9 cellular contexts compared by ENCODE assay signal in genomic region chr4:186144596-186145569, GRCh38. TPM values are rescaled to one million over a fixed set of nuclear protein-coding genes. Genes with fewer than 3 reads are reported as not detected.
A peak's percentile ranks its signal among the peaks of the same experiment; 100 is the strongest.
DNase-seq lines count a peak whose midpoint lies in the region; ATAC-seq and FAIRE-seq lines count a peak whose summit lies in the region.
"Had no signal": no experiment of that assay in that cellular context is flagged by ENCODE, and none has a peak within 500 bp of the region (broad histone marks: within the 10 kb centered on the region; RNA-seq: fewer than 3 reads in every experiment).

No MANE protein-coding gene starts in this region.

- no peak overlapping the region for H3K27ac ChIP-seq in BLaER1 treated with 17β-estradiol and CSF1 and Interleukin-3, amounts not matched to agents 10 nM and 100 nM
- H3K27ac ChIP-seq in naive thymus-derived CD4-positive, alpha-beta T cell (ENCODE audit: low read depth, low read length) = no peak overlapping the region
- peak overlapping the region; percentile 85 for H3K27ac ChIP-seq in urinary bladder (ENCODE audit: low read depth)
- H3K27ac ChIP-seq: SK-N-MC had no signal

- H3K4me3 Mint-ChIP-seq in activated CD8-positive, alpha-beta T cell treated with anti-CD3 and anti-CD28 coated beads, Interleukin-2, amount 10 ng/mL, durations not matched to agents 7 days and 5 days = peak overlapping the region; percentile 67
- H3K4me3 Mint-ChIP-seq in naive thymus-derived CD4-positive, alpha-beta T cell = peak overlapping the region; percentile 66 to 85 (median 78)

- peaks cover 11% of the 10 kb centered on the region for H3K4me1 Mint-ChIP-seq in activated CD8-positive, alpha-beta T cell treated with anti-CD3 and anti-CD28 coated beads, Interleukin-2, amount 10 ng/mL, durations not matched to agents 7 days and 5 days (ENCODE audit: low read depth)
- H3K4me1 Mint-ChIP-seq in naive thymus-derived CD4-positive, alpha-beta T cell = peaks cover 5 to 17% (median 13%) of the 10 kb centered on the region in 7 donors

- DNase-seq in GM19239 (ENCODE audit: insufficient read length, low spot score) (peak; percentile 59), fibroblast of peridontal ligament (ENCODE audit: extremely low read depth) (peak; percentile 50), Kasumi-1 (lab: John Stamatoyannopoulos, UW) (no peak)
- DNase-seq in activated CD8-positive, alpha-beta T cell treated with anti-CD3 and anti-CD28 coated beads, Interleukin-2, amount 10 ng/mL, durations not matched to agents 7 days and 5 days = peak; percentile 28
- DNase-seq in naive thymus-derived CD4-positive, alpha-beta T cell = peak in 1 of 9 donors; percentile 33

- H3K9me3 Mint-ChIP-seq in activated CD8-positive, alpha-beta T cell treated with anti-CD3 and anti-CD28 coated beads, Interleukin-2, amount 10 ng/mL, durations not matched to agents 7 days and 5 days (ENCODE audit: insufficient read depth) = no peaks in the 10 kb centered on the region
- no peaks in the 10 kb centered on the region for H3K9me3 Mint-ChIP-seq in naive thymus-derived CD4-positive, alpha-beta T cell

- peak overlapping the region in 8 of 11 experiments; percentile 7 to 55 (median 35); a peak in 9 of 22 replicates for H3K9ac ChIP-seq in BLaER1 treated with 17β-estradiol and CSF1 and Interleukin-3, amounts not matched to agents 10 nM and 100 nM

- peaks cover 45% of the 10 kb centered on the region for H3K27me3 Mint-ChIP-seq in activated CD8-positive, alpha-beta T cell treated with anti-CD3 and anti-CD28 coated beads, Interleukin-2, amount 10 ng/mL, durations not matched to agents 7 days and 5 days (ENCODE audit: low read depth)
- peaks cover 38 to 61% (median 39%) of the 10 kb centered on the region in 5 donors for H3K27me3 Mint-ChIP-seq in naive thymus-derived CD4-positive, alpha-beta T cell

- H3K27me3 ChIP-seq in BLaER1 treated with 17β-estradiol and CSF1 and Interleukin-3, amounts not matched to agents 10 nM and 100 nM = peaks cover 32 to 46% (median 41%) of the 10 kb centered on the region in 11 experiments
- H3K27me3 ChIP-seq in naive thymus-derived CD4-positive, alpha-beta T cell (ENCODE audit: control insufficient read depth in 2 of 2, insufficient read depth in 2 of 2, low read length in 2 of 2) = peaks cover 0 to 11% of the 10 kb centered on the region in 2 donors

- H3K27ac Mint-ChIP-seq in activated CD8-positive, alpha-beta T cell treated with anti-CD3 and anti-CD28 coated beads, Interleukin-2, amount 10 ng/mL, durations not matched to agents 7 days and 5 days = no peak overlapping the region
- no peak overlapping the region for H3K27ac Mint-ChIP-seq in naive thymus-derived CD4-positive, alpha-beta T cell

- no peaks in the 10 kb centered on the region for H3K36me3 Mint-ChIP-seq in activated CD8-positive, alpha-beta T cell treated with anti-CD3 and anti-CD28 coated beads, Interleukin-2, amount 10 ng/mL, durations not matched to agents 7 days and 5 days (ENCODE audit: low read depth)
- H3K36me3 Mint-ChIP-seq in naive thymus-derived CD4-positive, alpha-beta T cell = peaks cover 0 to 5% (median 0%) of the 10 kb centered on the region in 5 donors

- no peak for FAIRE-seq in GM19239 (lab: Jason Lieb, UNC)

- peak overlapping the region; percentile 62 to 83 (median 78) for H3K4me2 ChIP-seq in BLaER1 treated with 17β-estradiol and CSF1 and Interleukin-3, amounts not matched to agents 10 nM and 100 nM

- peak; percentile 33 for ATAC-seq in HG03520 (IDR thresholded peaks at IDR 0.05; ENCODE audit: unreplicated experiment)
- peak; percentile 72 for ATAC-seq in activated CD8-positive, alpha-beta T cell treated with anti-CD3 and anti-CD28 coated beads, Interleukin-2, amount 10 ng/mL, durations not matched to agents 7 days and 5 days
- peak; percentile 63 for ATAC-seq in naive thymus-derived CD4-positive, alpha-beta T cell

- WGBS in urinary bladder = under 1% methylated on average over 105 of the region's 108 CpGs

- 0 out of 20 replicates have a peak, but pooled peaks cover 0 to 5% (median 0%) of the 10 kb centered on the region in 10 experiments for H3K4me1 ChIP-seq in BLaER1 treated with 17β-estradiol and CSF1 and Interleukin-3, amounts not matched to agents 10 nM and 100 nM
- H3K4me1 ChIP-seq in naive thymus-derived CD4-positive, alpha-beta T cell (ENCODE audit: control insufficient read depth in 2 of 2, insufficient read depth in 2 of 2, low read length in 2 of 2) = no peaks in the 10 kb centered on the region
- no peaks in the 10 kb centered on the region for H3K4me1 ChIP-seq in urinary bladder (ENCODE audit: insufficient read depth)

- POLR2A ChIA-PET in activated CD8-positive, alpha-beta T cell treated with anti-CD3 and anti-CD28 coated beads, Interleukin-2, amount 10 ng/mL, durations not matched to agents 7 days and 5 days (lab: Charles Lee) = interaction anchor here (0.6 kb wide), 1 partner anchor 123 kb away, joined by 3 read pairs; no protein-coding TSS in a partner anchor
- POLR2A ChIA-PET in naive thymus-derived CD4-positive, alpha-beta T cell (lab: Charles Lee) = interaction anchor here (2.6 kb wide), 1 partner anchor 46 kb away, joined by 8 read pairs; the partner anchor contains the start of gene CYP4V2

- H4K20me1 ChIP-seq in BLaER1 treated with 17β-estradiol and CSF1 and Interleukin-3, amounts not matched to agents 10 nM and 100 nM = no peaks in the 10 kb centered on the region; a peak in 1 of 22 replicates

- CTCF ChIA-PET in activated CD8-positive, alpha-beta T cell treated with anti-CD3 and anti-CD28 coated beads, Interleukin-2, amount 10 ng/mL, durations not matched to agents 7 days and 5 days (lab: Charles Lee) = no interaction called here
- CTCF ChIA-PET in naive thymus-derived CD4-positive, alpha-beta T cell (lab: Charles Lee) = interaction anchor here (2.0 kb wide), 1 partner anchor 8 kb away, joined by 5 read pairs; no protein-coding TSS in a partner anchor

- H3K4me3 ChIP-seq in BLaER1 treated with 17β-estradiol and CSF1 and Interleukin-3, amounts not matched to agents 10 nM and 100 nM = peak overlapping the region; percentile 51 to 69 (median 58)
- H3K4me3 ChIP-seq in naive thymus-derived CD4-positive, alpha-beta T cell (ENCODE audit: low read length) = peak overlapping the region; percentile 17
- peak overlapping the region; percentile 64 for H3K4me3 ChIP-seq in urinary bladder (ENCODE audit: low read depth, low read length)
- H3K4me3 ChIP-seq: SK-N-MC had no signal

- H3K9me3 ChIP-seq in BLaER1 treated with 17β-estradiol and CSF1 and Interleukin-3, amounts not matched to agents 10 nM and 100 nM (replicated peaks in 1 of 11) = peaks cover 0 to 10% (median 0%) of the 10 kb centered on the region in 11 experiments; a peak in 3 of 22 replicates
- H3K9me3 ChIP-seq in naive thymus-derived CD4-positive, alpha-beta T cell (ENCODE audit: control insufficient read depth in 2 of 3, low read length in 3 of 3) = no peaks in the 10 kb centered on the region

- no peaks in the 10 kb centered on the region for H3K36me3 ChIP-seq in BLaER1 treated with 17β-estradiol and CSF1 and Interleukin-3, amounts not matched to agents 10 nM and 100 nM
- no peaks in the 10 kb centered on the region for H3K36me3 ChIP-seq in naive thymus-derived CD4-positive, alpha-beta T cell (ENCODE audit: control insufficient read depth in 2 of 3, insufficient read depth in 3 of 3, low read length in 3 of 3)
- H3K36me3 ChIP-seq in urinary bladder (ENCODE audit: insufficient read depth) = no peaks in the 10 kb centered on the region

- intact Hi-C loops in naive thymus-derived CD4-positive, alpha-beta T cell (cut with micrococcal nuclease) = no loop called here

RNA-seq across cellular contexts. Expression of gene FAM149A, which starts 40.4 kb away (rescaled TPM):
- total RNA-seq in activated CD8-positive, alpha-beta T cell treated with anti-CD3 and anti-CD28 coated beads, Interleukin-2, amount 10 ng/mL, durations not matched to agents 7 days and 5 days = under 1 TPM; 0.29 to 0.66 TPM
- 1 to 10 TPM in 4 of 5 experiments, not detected in 1; 1.2 to 2.0 (median 1.5) TPM for total RNA-seq in naive thymus-derived CD4-positive, alpha-beta T cell
- under 1 TPM in 1 of 2 donors, not detected in 1; 0.44 TPM for polyA plus RNA-seq in naive thymus-derived CD4-positive, alpha-beta T cell
- total RNA-seq in urinary bladder = 17.4 TPM
- polyA plus RNA-seq in urinary bladder = 16.1 TPM

RNA-seq across cellular contexts. Expression of gene CYP4V2, which starts 46.5 kb away (rescaled TPM):
- 10 to 100 TPM; 16.1 to 18.1 TPM for total RNA-seq in activated CD8-positive, alpha-beta T cell treated with anti-CD3 and anti-CD28 coated beads, Interleukin-2, amount 10 ng/mL, durations not matched to agents 7 days and 5 days
- total RNA-seq in naive thymus-derived CD4-positive, alpha-beta T cell = 10 to 100 TPM; 19.7 to 41.4 (median 26.0) TPM
- polyA plus RNA-seq in naive thymus-derived CD4-positive, alpha-beta T cell = 10 to 100 TPM; 16.0 to 26.5 TPM
- total RNA-seq in urinary bladder = 28.2 TPM
- polyA plus RNA-seq in urinary bladder = 17.9 TPM

Comparison
In these comparisons a context has a peak if more than half of its experiments do, and no peak if none do; other contexts are left out.
1. DNase-seq: peak in GM19239 (single experiment), activated CD8-positive, alpha-beta T cell treated with anti-CD3 and anti-CD28 coated beads, Interleukin-2, amount 10 ng/mL, durations not matched to agents 7 days and 5 days (single experiment) and fibroblast of peridontal ligament (single experiment); none in Kasumi-1 (0 of 2).
2. Peak in every context shown above with its lines, with median percentiles within 50 percentile points of each other: H3K4me3 ChIP-seq and ATAC-seq.